Comparison of ENCODE assay signal across 10 cellular contexts in genomic region chr1:156848461-156849150, GRCh38. TPM values are rescaled to one million over a fixed set of nuclear protein-coding genes. Genes with fewer than 3 reads are reported as not detected.
DNase-seq lines count a peak whose midpoint lies in the region; ATAC-seq and TF ChIP-seq lines count a peak whose summit lies in the region.
"Had no signal": no experiment of that assay in that cellular context is flagged by ENCODE, and none has a peak within 500 bp of the region (broad histone marks: within the 10 kb centered on the region; RNA-seq: fewer than 3 reads in every experiment).

No MANE protein-coding gene starts in this region.

- peaks cover 0 to 20% (median 6%) of the 10 kb centered on the region in 4 donors for H3K4me1 ChIP-seq in transverse colon

- peaks cover 66% of the 10 kb centered on the region for H3K27me3 ChIP-seq in transverse colon

- peaks cover 39% of the 10 kb centered on the region for H3K27me3 Mint-ChIP-seq in activated naive CD8-positive, alpha-beta T cell treated with anti-CD3 and anti-CD28 coated beads, Interleukin-2, amount 50 U/mL, for 24 hours
- peaks cover 13 to 34% of the 10 kb centered on the region in 2 donors for H3K27me3 Mint-ChIP-seq in natural killer cell (ENCODE audit: low read depth in 2 of 2)

- H3K4me3 ChIP-seq in transverse colon = no peak overlapping the region

- in situ Hi-C loops in transverse colon (cut with MboI; ENCODE audit: low pct_ligation_motif_present in 1 of 4, low pct_unique_long_range_greater_than_20kb in 1 of 4, low sequenced_read_pairs in 3 of 4) = no loop called here

- no peaks in the 10 kb centered on the region for H3K9me3 ChIP-seq in transverse colon

- ATAC-seq in activated naive CD8-positive, alpha-beta T cell treated with anti-CD3 and anti-CD28 coated beads, Interleukin-2, amount 50 U/mL, for 24 hours = peak; percentile 73
- ATAC-seq in natural killer cell = peak; percentile 62 to 83 (median 73)
- no peak for ATAC-seq in HG03280 (IDR thresholded peaks at IDR 0.05; ENCODE audit: unreplicated experiment)
- ATAC-seq in HG03469 (IDR thresholded peaks at IDR 0.05; ENCODE audit: unreplicated experiment) = no peak

- DNase-seq in DMS53 (lab: John Stamatoyannopoulos, UW) (peak; percentile 41), DMS53 treated with DMSO at 0.1 percent for 48 hours (lab: John Stamatoyannopoulos, UW; ENCODE audit: unreplicated experiment) (no peak), natural killer cell (peak; percentile 39), transverse colon (peak; percentile 65), OCI-M1 (lab: John Stamatoyannopoulos, UW) (no peak)
- DNase-seq in activated naive CD8-positive, alpha-beta T cell treated with anti-CD3 and anti-CD28 coated beads, Interleukin-2, amount 50 U/mL, for 24 hours = peak; percentile 75

- H3K36me3 Mint-ChIP-seq in activated naive CD8-positive, alpha-beta T cell treated with anti-CD3 and anti-CD28 coated beads, Interleukin-2, amount 50 U/mL, for 24 hours (ENCODE audit: low read depth) = no peaks in the 10 kb centered on the region
- H3K36me3 Mint-ChIP-seq in natural killer cell = no peaks in the 10 kb centered on the region

- H3K4me1 Mint-ChIP-seq in activated naive CD8-positive, alpha-beta T cell treated with anti-CD3 and anti-CD28 coated beads, Interleukin-2, amount 50 U/mL, for 24 hours = peaks cover 26% of the 10 kb centered on the region
- H3K4me1 Mint-ChIP-seq in natural killer cell = peaks cover 15 to 38% of the 10 kb centered on the region in 2 donors

- no peak for TF ChIP-seq POLR2A in transverse colon (IDR thresholded peaks at IDR 0.05)

- TF ChIP-seq EP300 in transverse colon (IDR thresholded peaks at IDR 0.05; ENCODE audit: low read depth) = no peak

- peak overlapping the region; percentile 21 for H3K4me3 Mint-ChIP-seq in activated naive CD8-positive, alpha-beta T cell treated with anti-CD3 and anti-CD28 coated beads, Interleukin-2, amount 50 U/mL, for 24 hours
- H3K4me3 Mint-ChIP-seq in natural killer cell = peak overlapping the region; percentile 17

- intact Hi-C loops in natural killer cell (cut with micrococcal nuclease) (no loop called here), transverse colon (cut with DNase I; ENCODE audit: low total_unique reads) (no loop called here)

- no peaks in the 10 kb centered on the region for H3K36me3 ChIP-seq in transverse colon

- H3K27ac Mint-ChIP-seq in activated naive CD8-positive, alpha-beta T cell treated with anti-CD3 and anti-CD28 coated beads, Interleukin-2, amount 50 U/mL, for 24 hours = no peak overlapping the region
- peak overlapping the region in 1 of 2 donors; percentile 80 for H3K27ac Mint-ChIP-seq in natural killer cell

- 20 to 23% methylated on average over 1 to 21 of the region's 36 CpGs for WGBS in transverse colon (ENCODE audit: low coverage in 1 of 2), 2 donors

- no peaks in the 10 kb centered on the region for H3K9me3 Mint-ChIP-seq in activated naive CD8-positive, alpha-beta T cell treated with anti-CD3 and anti-CD28 coated beads, Interleukin-2, amount 50 U/mL, for 24 hours
- H3K9me3 Mint-ChIP-seq in natural killer cell = no peaks in the 10 kb centered on the region

- no peak for TF ChIP-seq CTCF in natural killer cell (IDR thresholded peaks at IDR 0.05)
- no peak for TF ChIP-seq CTCF in transverse colon (IDR thresholded peaks at IDR 0.05)

- no peak overlapping the region for H3K27ac ChIP-seq in transverse colon

RNA-seq across cellular contexts. Expression of gene INSRR, which starts 10.3 kb away (rescaled TPM):
- total RNA-seq in natural killer cell (under 1 TPM; 0.10 to 0.18 (median 0.14) TPM), transverse colon (not detected)
- total RNA-seq: HT1080, RPMI7951 had no signal

RNA-seq across cellular contexts. Expression of gene NTRK1, which starts 12.1 kb away (rescaled TPM):
- total RNA-seq in natural killer cell = 10 to 100 TPM in 1 of 3 donors, 1 to 10 TPM in 2; 1.7 to 16.7 (median 2.4) TPM
- 1 to 10 TPM in 1 of 4 donors, under 1 TPM in 2, not detected in 1; 0.20 to 2.6 (median 0.64) TPM for total RNA-seq in transverse colon
- total RNA-seq: RPMI7951 had no signal

RNA-seq across cellular contexts. Expression of gene SH2D2A, which starts 32.0 kb away (rescaled TPM):
- 100 to 1,000 TPM; 155 to 324 (median 312) TPM for total RNA-seq in natural killer cell
- 1 to 10 TPM in 3 of 4 donors, not detected in 1; 1.9 to 5.9 (median 3.4) TPM for total RNA-seq in transverse colon

RNA-seq across cellular contexts. Expression of gene PEAR1, which starts 44.9 kb away (rescaled TPM):
- total RNA-seq in natural killer cell (1 to 10 TPM in 1 of 3 donors, under 1 TPM in 2; 0.52 to 1.4 (median 0.80) TPM), transverse colon (1 to 10 TPM; 1.8 to 5.6 (median 3.7) TPM)
- total RNA-seq: RPMI7951 had no signal

Comparison
In these comparisons a context has a peak if more than half of its experiments do, and no peak if none do; other contexts are left out.
1. DNase-seq: peak in DMS53 (single experiment), activated naive CD8-positive, alpha-beta T cell treated with anti-CD3 and anti-CD28 coated beads, Interleukin-2, amount 50 U/mL, for 24 hours (single experiment), natural killer cell (single experiment) and transverse colon (single experiment); none in DMS53 treated with DMSO at 0.1 percent for 48 hours (single experiment) and OCI-M1 (single experiment).
2. ATAC-seq: peak in activated naive CD8-positive, alpha-beta T cell treated with anti-CD3 and anti-CD28 coated beads, Interleukin-2, amount 50 U/mL, for 24 hours (single experiment) and natural killer cell (3 of 3); none in HG03280 (single experiment) and HG03469 (single experiment).
3. RNA of gene SH2D2A, which starts 32.0 kb away (total RNA-seq): 155 to 324 TPM in natural killer cell; 1.9 to 5.9 TPM in transverse colon; every median in the first group is over 10 times any median in the second.